In the genomic region with DNA sequence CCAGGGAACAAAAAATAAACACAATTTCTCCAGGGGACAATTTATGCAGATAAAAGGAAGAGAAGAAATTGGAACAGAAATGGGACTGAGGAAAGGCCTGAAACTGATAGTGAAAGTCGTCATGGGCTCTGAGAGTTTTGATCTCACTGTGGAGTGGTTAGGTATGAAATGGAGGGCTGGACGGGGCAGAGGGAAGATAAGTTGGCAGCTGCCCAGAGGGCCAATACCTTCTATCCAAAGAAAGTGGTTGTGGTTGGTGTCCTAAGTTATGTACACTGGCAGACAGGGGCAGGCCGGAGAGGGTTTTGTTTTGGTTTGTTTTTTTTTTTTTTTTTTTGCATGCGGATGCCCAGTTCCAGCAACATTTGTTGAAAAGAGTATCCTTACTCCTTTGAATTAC, we compare ENCODE assay signal across 13 cellular contexts.
"Had no signal": no experiment of that assay in that cellular context is flagged by ENCODE, and none has a peak within 500 bp of the region (broad histone marks: within the 10 kb centered on the region; RNA-seq: fewer than 3 reads in every experiment).

No MANE protein-coding gene starts in this region.

- ATAC-seq: activated T-helper 17 cell treated with anti-CD3 and anti-CD28 coated beads, Interleukin-2, amount 50 U/mL, for 72 hours; left ventricle myocardium superior; stimulated activated naive B cell treated with anti-CD40 and anti-IgM and Interleukin-4, amounts not matched to agents 10 μg/mL and 1 μg/mL and 100 μg/mL, for 72 hours had no signal

- DNase-seq: activated CD4-positive, alpha-beta T cell treated with anti-CD3 and anti-CD28 coated beads, Interleukin-2, amount 10 ng/mL, durations not matched to agents 7 days and 5 days; activated CD4-positive, CD25-positive, alpha-beta regulatory T cell; activated naive CD4-positive, alpha-beta T cell treated with anti-CD3 and anti-CD28 coated beads, Interleukin-2, amount 10 ng/mL, durations not matched to agents 7 days and 5 days; erythroblast; left ventricle myocardium superior; nucleus accumbens; stimulated activated CD4-positive, alpha-beta T cell treated with anti-CD3 and anti-CD28 coated beads, Interleukin-4, amount 100 ng/mL, for 1 hour; stimulated activated naive B cell treated with anti-CD40 and anti-IgM and Interleukin-4, amounts not matched to agents 10 μg/mL and 1 μg/mL and 100 μg/mL, for 72 hours; SW 1271 had no signal

- H3K9me3 ChIP-seq: thyroid gland had no signal

- H3K36me3 ChIP-seq: ascending aorta, thyroid gland had no signal

- H3K4me2 ChIP-seq: hepatocyte had no signal

- H3K4me3 ChIP-seq: ascending aorta, hepatocyte, thyroid gland had no signal

- H3K27me3 ChIP-seq: ascending aorta, hepatocyte, thyroid gland had no signal

- H3K27ac ChIP-seq: hepatocyte, thyroid gland had no signal

- H2AFZ ChIP-seq: hepatocyte had no signal
